In the genomic region with DNA sequence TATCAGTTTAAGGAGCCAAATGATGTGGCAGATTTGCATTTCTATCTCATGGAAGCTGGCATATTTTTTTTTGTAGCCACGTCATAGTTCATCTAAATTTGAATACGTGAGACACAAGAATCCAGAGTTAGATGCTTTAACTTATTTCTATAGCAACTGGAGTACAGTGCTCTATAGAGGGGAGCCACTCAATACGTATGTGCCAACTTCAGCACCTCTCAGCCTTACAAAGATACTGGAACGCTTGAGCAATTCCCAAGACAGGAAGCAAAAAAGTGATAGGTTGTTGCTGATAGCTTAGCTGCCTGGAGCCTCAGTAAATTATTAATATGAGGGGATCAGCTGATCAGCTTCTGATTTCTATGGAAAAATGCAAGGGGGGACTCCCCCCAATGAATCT, we compare ENCODE assay signal across 20 cellular contexts. TPM values are rescaled to one million over a fixed set of nuclear protein-coding genes. Genes with fewer than 3 reads are reported as not detected.
DNase-seq lines count a peak whose midpoint lies in the region; ATAC-seq, FAIRE-seq and TF ChIP-seq lines count a peak whose summit lies in the region.
"Had no signal": no experiment of that assay in that cellular context is flagged by ENCODE, and none has a peak within 500 bp of the region (broad histone marks: within the 10 kb centered on the region; RNA-seq: fewer than 3 reads in every experiment).

No MANE protein-coding gene starts in this region.

- ATAC-seq in pancreas, result peak in 3 of 4 donors; percentile 41 to 52 (median 42)
- no peak for ATAC-seq in SK-N-SH treated with all-trans-retinoic acid at 6 μM for 48 hours
- ATAC-seq in HG02970 (IDR thresholded peaks at IDR 0.05; ENCODE audit: low FRiP score, unreplicated experiment), result no peak
- ATAC-seq: A549 had no signal

- no peaks in the 10 kb centered on the region for H3K27me3 ChIP-seq in pancreas

- no peaks in the 10 kb centered on the region for H3K9me3 ChIP-seq in pancreas
- H3K9me3 ChIP-seq: A549, Caco-2, SK-N-SH had no signal

- H3K36me3 ChIP-seq in pancreas, result no peaks in the 10 kb centered on the region

- H3K4me1 ChIP-seq in pancreas, result peaks cover 0 to 11% (median 7%) of the 10 kb centered on the region in 3 donors

- no peak overlapping the region for H3K27ac ChIP-seq in pancreas
- H3K27ac ChIP-seq: A549 had no signal

- no peak for TF ChIP-seq CTCF in pancreas (IDR thresholded peaks at IDR 0.05)

- H3K4me3 ChIP-seq in pancreas, result no peak overlapping the region
- H3K4me3 ChIP-seq: A549 had no signal

- intact Hi-C loops in pancreas (cut with DNase I), result no loop called here

- FAIRE-seq in pancreas (lab: Jason Lieb, UNC) (no peak), H54 (lab: Jason Lieb, UNC) (no peak)
- FAIRE-seq: A549, RCC 7860 had no signal

- 27 to 28% methylated on average over 4 of the region's 4 CpGs for WGBS in pancreas, 2 donors

- TF ChIP-seq POLR2A in H54 (IDR thresholded peaks at IDR 0.05; ENCODE audit: low read depth, low read length), result no peak

- DNase-seq in CD1c-positive myeloid dendritic cell (ENCODE audit: extremely low spot score), result peak; percentile 26
- DNase-seq in NCI-H526 treated with DMSO at 0.1 percent for 48 hours (lab: John Stamatoyannopoulos, UW), result peak; percentile 95
- DNase-seq in left kidney (ENCODE audit: low read depth, low spot score), result peak; percentile 24
- no peak for DNase-seq in pancreas
- DNase-seq in RPMI8226, result no peak
- no peak for DNase-seq in H54 (ENCODE audit: insufficient read length, low spot score)
- DNase-seq: C1 segment of cervical spinal cord, Caco-2, DMS153, H7, NCI-H1092, NCI-H146, NCI-H2081 treated with DMSO at 0.1 percent for 48 hours, NCI-H510A, SHP77, SK-N-SH had no signal

TF ChIP-seq in SK-N-SH treated with all-trans-retinoic acid at 6 μM for 48 hours, 23 proteins besides CTCF, POLR2A, EP300 and RAD21:
- TF ChIP-seq SNAI2 (CRISPR knock-in tag; IDR thresholded peaks at IDR 0.05) (no peak), ZFP3 (CRISPR knock-in tag; IDR thresholded peaks at IDR 0.05) (no peak)

RNA-seq across cellular contexts. Expression of a gene that starts 24.1 kb away (rescaled TPM):
- total RNA-seq in pancreas, result 10 to 100 TPM; 27.0 to 46.6 (median 36.7) TPM
- polyA plus RNA-seq in pancreas, result 10 to 100 TPM in 1 of 2 donors, 1 to 10 TPM in 1; 6.0 to 10.7 TPM
- polyA plus RNA-seq: SK-N-SH had no signal

Comparison
In these comparisons a context has a peak if more than half of its experiments do, and no peak if none do; other contexts are left out.
1. DNase-seq: peak in CD1c-positive myeloid dendritic cell (single experiment), NCI-H526 treated with DMSO at 0.1 percent for 48 hours (single experiment) and left kidney (single experiment); none in pancreas (0 of 6), RPMI8226 (single experiment) and H54 (single experiment).
2. ATAC-seq: peak in pancreas (3 of 4); none in SK-N-SH treated with all-trans-retinoic acid at 6 μM for 48 hours (single experiment) and HG02970 (single experiment).